ENCODE assay signal across 9 cellular contexts in genomic region chr2:142868281-142868762, GRCh38. TPM values are rescaled to one million over a fixed set of nuclear protein-coding genes. Genes with fewer than 3 reads are reported as not detected.
DNase-seq lines count a peak whose midpoint lies in the region; ATAC-seq and TF ChIP-seq lines count a peak whose summit lies in the region.
"Had no signal": no experiment of that assay in that cellular context is flagged by ENCODE, and none has a peak within 500 bp of the region (broad histone marks: within the 10 kb centered on the region; RNA-seq: fewer than 3 reads in every experiment).

No MANE protein-coding gene starts in this region.

- TF ChIP-seq CTCF in heart left ventricle (IDR thresholded peaks at IDR 0.05): no peak

- peak overlapping the region in 3 of 12 donors; percentile 9 to 83 (median 30) for H3K27ac ChIP-seq in heart left ventricle
- H3K27ac ChIP-seq: parathyroid adenoma had no signal

- H3K9me3 ChIP-seq in heart left ventricle: no peaks in the 10 kb centered on the region

- H3K27me3 ChIP-seq in heart left ventricle: no peaks in the 10 kb centered on the region

- intact Hi-C loops in heart left ventricle (cut with DNase I): no loop called here

- WGBS in heart left ventricle, 4 donors: 73 to 90% (median 77%) methylated on average over 10 to 11 of the region's 11 CpGs

- no peak overlapping the region for H3K4me3 ChIP-seq in heart left ventricle

- peak; percentile 55 for DNase-seq in LoVo (ENCODE audit: low spot score)
- peak; percentile 28 to 75 (median 65) for DNase-seq in heart left ventricle
- DNase-seq in stromal cell of bone marrow (ENCODE audit: low read depth): peak; percentile 57
- no peak for DNase-seq in cerebellar cortex (ENCODE audit: low spot score)
- DNase-seq in NAMALWA (ENCODE audit: low spot score): no peak
- no peak for DNase-seq in NCI-H510A (lab: John Stamatoyannopoulos, UW)

- H3K4me1 ChIP-seq in heart left ventricle: peaks cover 0 to 37% (median 0%) of the 10 kb centered on the region in 12 donors
- H3K4me1 ChIP-seq: parathyroid adenoma had no signal

- no peaks in the 10 kb centered on the region for H3K36me3 ChIP-seq in heart left ventricle

- ATAC-seq in GM19452 (IDR thresholded peaks at IDR 0.05; ENCODE audit: unreplicated experiment) (peak; percentile 26), heart left ventricle (peak; percentile 71 to 90 (median 74)), GM18858 (IDR thresholded peaks at IDR 0.05; ENCODE audit: unreplicated experiment) (no peak)

- no peak for TF ChIP-seq POLR2A in heart left ventricle (IDR thresholded peaks at IDR 0.05)

RNA-seq across cellular contexts. Expression of gene KYNU, which starts 9.1 kb away (rescaled TPM):
- 10 to 100 TPM in 1 of 9 donors, 1 to 10 TPM in 4, under 1 TPM in 4; 0.38 to 14.0 (median 1.1) TPM for total RNA-seq in heart left ventricle
- polyA plus RNA-seq in heart left ventricle: under 1 TPM; 0.69 to 0.76 TPM

Comparison
In these comparisons a context has a peak if more than half of its experiments do, and no peak if none do; other contexts are left out.
1. DNase-seq: peak in LoVo (single experiment), heart left ventricle (5 of 5) and stromal cell of bone marrow (single experiment); none in cerebellar cortex (single experiment), NAMALWA (single experiment) and NCI-H510A (single experiment).